In the genomic region with DNA sequence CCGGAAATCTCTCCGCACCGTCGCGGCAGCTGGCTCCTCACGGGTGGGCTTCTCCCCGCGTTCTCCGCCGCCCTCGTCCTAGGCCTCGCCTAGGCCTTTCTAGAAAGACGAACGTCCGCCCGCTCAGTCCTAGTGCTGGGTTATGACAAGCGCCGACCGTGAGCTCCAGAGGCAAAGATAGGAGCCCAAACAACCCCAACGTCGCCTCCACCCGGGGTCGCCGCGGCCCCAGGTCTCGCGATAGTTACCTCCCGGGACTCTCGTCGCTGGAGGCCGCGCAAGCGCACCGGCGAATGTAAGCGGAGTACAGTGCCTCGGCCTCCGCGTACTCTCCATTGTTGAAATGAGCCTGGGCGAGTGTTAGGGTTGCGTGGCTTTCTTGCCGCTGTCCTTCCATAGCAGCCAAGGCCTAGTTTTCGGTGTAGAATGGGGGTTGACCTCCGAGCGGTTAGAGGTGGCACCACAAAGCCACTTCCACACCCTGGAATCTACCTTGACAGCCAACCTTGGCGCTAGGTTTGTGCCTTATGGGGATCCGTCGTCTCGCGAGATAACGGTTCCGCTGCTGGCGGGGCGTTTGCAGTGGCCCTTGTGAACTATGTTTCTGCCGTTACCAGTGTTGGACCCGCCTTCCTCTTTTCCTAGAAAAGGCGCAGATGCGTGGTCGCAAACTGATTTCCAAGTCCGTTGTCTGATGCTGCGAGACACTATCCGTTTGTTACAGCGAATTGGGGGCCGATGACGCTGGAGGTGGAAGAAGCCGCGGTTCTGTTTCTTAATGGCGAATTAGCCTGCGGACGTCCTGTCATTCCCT, we compare ENCODE assay signal across 8 cellular contexts. TPM values are rescaled to one million over a fixed set of nuclear protein-coding genes. Genes with fewer than 3 reads are reported as not detected.
DNase-seq lines count a peak whose midpoint lies in the region; ATAC-seq and TF ChIP-seq lines count a peak whose summit lies in the region.

A gene (minus strand): TSS at position 526 of the 814 bp plus-strand sequence. CDS start 129 bp downstream, at position 397.

- H3K27ac Mint-ChIP-seq in CD4-positive, CD25-positive, alpha-beta regulatory T cell, result peak within 1 kb of the TSS; percentile 92 to 98 (median 98)

- peaks cover 7% of the 10 kb centered on the region for H3K36me3 Mint-ChIP-seq in CD4-positive, CD25-positive, alpha-beta regulatory T cell

- H3K4me1 ChIP-seq in CD4-positive, CD25-positive, alpha-beta regulatory T cell (ENCODE audit: control insufficient read depth, insufficient read depth, low read length, poor library complexity, severe bottlenecking), result peaks cover 46% of the 10 kb centered on the region
- peaks cover 10 to 37% (median 30%) of the 10 kb centered on the region in 4 donors for H3K4me1 ChIP-seq in liver (ENCODE audit: control insufficient read depth in 4 of 4, insufficient read depth in 4 of 4, low read length in 3 of 4)

- peaks cover 0 to 3% of the 10 kb centered on the region in 2 experiments for H3K9me3 ChIP-seq in CD4-positive, CD25-positive, alpha-beta regulatory T cell (ENCODE audit: control insufficient read depth in 2 of 2, low read length in 2 of 2)
- H3K9me3 ChIP-seq in liver (ENCODE audit: control insufficient read depth in 4 of 4, low read length in 3 of 4), result no peaks in the 10 kb centered on the region

- DNase-seq in CD4-positive, CD25-positive, alpha-beta regulatory T cell, result peak; percentile 88 to 98 (median 97)
- peak; percentile 88 for DNase-seq in NCI-H774 (lab: John Stamatoyannopoulos, UW)
- DNase-seq in activated CD4-positive, alpha-beta T cell treated with anti-CD3 and anti-CD28 coated beads, Interleukin-2, amount 50 U/mL, for 4 hours, result peak; percentile 91 to 92
- DNase-seq in dermis blood vessel endothelial cell, result peak; percentile 97
- DNase-seq in stimulated activated CD4-positive, alpha-beta T cell treated with anti-CD3 and anti-CD28 coated beads, Interleukin-4, amount 100 ng/mL, for 1 hour, result peak; percentile 93

- ATAC-seq in CD4-positive, CD25-positive, alpha-beta regulatory T cell (ENCODE audit: low read depth in 2 of 2), result peak; percentile 86
- ATAC-seq in GM19438 (IDR thresholded peaks at IDR 0.05; ENCODE audit: low read depth, unreplicated experiment) (peak; percentile 78), HG03571 (IDR thresholded peaks at IDR 0.05; ENCODE audit: unreplicated experiment) (peak; percentile 91)

- peaks cover 15% of the 10 kb centered on the region for H3K27me3 Mint-ChIP-seq in CD4-positive, CD25-positive, alpha-beta regulatory T cell

- H3K9ac ChIP-seq in liver (ENCODE audit: low read depth in 1 of 2, low read length in 2 of 2), result peak within 1 kb of the TSS; percentile 97

- peak within 1 kb of the TSS; percentile 97 for H3K27ac ChIP-seq in CD4-positive, CD25-positive, alpha-beta regulatory T cell (ENCODE audit: insufficient read depth, low read length, poor library complexity, severe bottlenecking)
- H3K27ac ChIP-seq in liver (ENCODE audit: low read depth in 1 of 2, low read length in 2 of 2), result peak within 1 kb of the TSS; percentile 75 to 99

- peaks cover 2% of the 10 kb centered on the region for H3K27me3 ChIP-seq in CD4-positive, CD25-positive, alpha-beta regulatory T cell (ENCODE audit: control insufficient read depth, insufficient read depth, low read length)
- no peaks in the 10 kb centered on the region for H3K27me3 ChIP-seq in liver (ENCODE audit: control insufficient read depth in 4 of 4, insufficient read depth in 4 of 4, low read length in 3 of 4)

- peaks cover 0 to 3% (median 0%) of the 10 kb centered on the region in 7 donors for H3K9me3 Mint-ChIP-seq in CD4-positive, CD25-positive, alpha-beta regulatory T cell

- H3K4me3 Mint-ChIP-seq in CD4-positive, CD25-positive, alpha-beta regulatory T cell, result peak within 1 kb of the TSS; percentile 93 to 99 (median 97)

- peaks cover 6 to 38% (median 28%) of the 10 kb centered on the region in 4 donors for H3K4me1 Mint-ChIP-seq in CD4-positive, CD25-positive, alpha-beta regulatory T cell

- peaks cover 8% of the 10 kb centered on the region for H3K36me3 ChIP-seq in CD4-positive, CD25-positive, alpha-beta regulatory T cell (ENCODE audit: control insufficient read depth, insufficient read depth, low read length)
- H3K36me3 ChIP-seq in liver (ENCODE audit: control insufficient read depth in 4 of 4, insufficient read depth in 3 of 4, low read depth in 1 of 4, low read length in 3 of 4), result no peaks in the 10 kb centered on the region

- TF ChIP-seq RAD21 in liver (IDR thresholded peaks at IDR 0.05), result no peak

- H3K4me3 ChIP-seq in CD4-positive, CD25-positive, alpha-beta regulatory T cell (ENCODE audit: low read depth, low read length), result peak within 1 kb of the TSS; percentile 100
- peak within 1 kb of the TSS; percentile 79 to 99 (median 83) for H3K4me3 ChIP-seq in liver (ENCODE audit: low read depth in 1 of 3, low read length in 3 of 3)

- no peak for TF ChIP-seq CTCF in liver (IDR thresholded peaks at IDR 0.05; ENCODE audit: low read depth, low read length, missing input control)

- WGBS in liver, result under 1% methylated on average over 70 of the region's 70 CpGs

TF ChIP-seq in liver, 16 proteins besides CTCF, POLR2A, EP300 and RAD21:
- TF ChIP-seq, protein P1, sequence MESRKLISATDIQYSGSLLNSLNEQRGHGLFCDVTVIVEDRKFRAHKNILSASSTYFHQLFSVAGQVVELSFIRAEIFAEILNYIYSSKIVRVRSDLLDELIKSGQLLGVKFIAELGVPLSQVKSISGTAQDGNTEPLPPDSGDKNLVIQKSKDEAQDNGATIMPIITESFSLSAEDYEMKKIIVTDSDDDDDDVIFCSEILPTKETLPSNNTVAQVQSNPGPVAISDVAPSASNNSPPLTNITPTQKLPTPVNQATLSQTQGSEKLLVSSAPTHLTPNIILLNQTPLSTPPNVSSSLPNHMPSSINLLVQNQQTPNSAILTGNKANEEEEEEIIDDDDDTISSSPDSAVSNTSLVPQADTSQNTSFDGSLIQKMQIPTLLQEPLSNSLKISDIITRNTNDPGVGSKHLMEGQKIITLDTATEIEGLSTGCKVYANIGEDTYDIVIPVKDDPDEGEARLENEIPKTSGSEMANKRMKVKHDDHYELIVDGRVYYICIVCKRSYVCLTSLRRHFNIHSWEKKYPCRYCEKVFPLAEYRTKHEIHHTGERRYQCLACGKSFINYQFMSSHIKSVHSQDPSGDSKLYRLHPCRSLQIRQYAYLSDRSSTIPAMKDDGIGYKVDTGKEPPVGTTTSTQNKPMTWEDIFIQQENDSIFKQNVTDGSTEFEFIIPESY (IDR thresholded peaks at IDR 0.05), result peak; percentile 100
- TF ChIP-seq TAF1 (conservative IDR thresholded peaks at IDR 0.05), result peak; percentile 79
- TF ChIP-seq, protein P2, sequence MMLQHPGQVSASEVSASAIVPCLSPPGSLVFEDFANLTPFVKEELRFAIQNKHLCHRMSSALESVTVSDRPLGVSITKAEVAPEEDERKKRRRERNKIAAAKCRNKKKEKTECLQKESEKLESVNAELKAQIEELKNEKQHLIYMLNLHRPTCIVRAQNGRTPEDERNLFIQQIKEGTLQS (IDR thresholded peaks at IDR 0.05), result peak; percentile 20
- TF ChIP-seq, protein P3, sequence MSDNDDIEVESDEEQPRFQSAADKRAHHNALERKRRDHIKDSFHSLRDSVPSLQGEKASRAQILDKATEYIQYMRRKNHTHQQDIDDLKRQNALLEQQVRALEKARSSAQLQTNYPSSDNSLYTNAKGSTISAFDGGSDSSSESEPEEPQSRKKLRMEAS (IDR thresholded peaks at IDR 0.05), result peak; percentile 70
- no peak for TF ChIP-seq EGR1 (IDR thresholded peaks at IDR 0.05; ENCODE audit: low read depth in 2 of 2)
- no peak for TF ChIP-seq FOXA1 (IDR thresholded peaks at IDR 0.05)
- no peak for TF ChIP-seq HNF4G (IDR thresholded peaks at IDR 0.05)
- peak; percentile 64 for TF ChIP-seq FOXA2 (IDR thresholded peaks at IDR 0.05)
- peak in 1 of 2 donors; percentile 70 for TF ChIP-seq GABPA (IDR thresholded peaks at IDR 0.05 in 1 of 2, conservative IDR thresholded peaks at IDR 0.05 in 1 of 2)
- TF ChIP-seq, protein P4, sequence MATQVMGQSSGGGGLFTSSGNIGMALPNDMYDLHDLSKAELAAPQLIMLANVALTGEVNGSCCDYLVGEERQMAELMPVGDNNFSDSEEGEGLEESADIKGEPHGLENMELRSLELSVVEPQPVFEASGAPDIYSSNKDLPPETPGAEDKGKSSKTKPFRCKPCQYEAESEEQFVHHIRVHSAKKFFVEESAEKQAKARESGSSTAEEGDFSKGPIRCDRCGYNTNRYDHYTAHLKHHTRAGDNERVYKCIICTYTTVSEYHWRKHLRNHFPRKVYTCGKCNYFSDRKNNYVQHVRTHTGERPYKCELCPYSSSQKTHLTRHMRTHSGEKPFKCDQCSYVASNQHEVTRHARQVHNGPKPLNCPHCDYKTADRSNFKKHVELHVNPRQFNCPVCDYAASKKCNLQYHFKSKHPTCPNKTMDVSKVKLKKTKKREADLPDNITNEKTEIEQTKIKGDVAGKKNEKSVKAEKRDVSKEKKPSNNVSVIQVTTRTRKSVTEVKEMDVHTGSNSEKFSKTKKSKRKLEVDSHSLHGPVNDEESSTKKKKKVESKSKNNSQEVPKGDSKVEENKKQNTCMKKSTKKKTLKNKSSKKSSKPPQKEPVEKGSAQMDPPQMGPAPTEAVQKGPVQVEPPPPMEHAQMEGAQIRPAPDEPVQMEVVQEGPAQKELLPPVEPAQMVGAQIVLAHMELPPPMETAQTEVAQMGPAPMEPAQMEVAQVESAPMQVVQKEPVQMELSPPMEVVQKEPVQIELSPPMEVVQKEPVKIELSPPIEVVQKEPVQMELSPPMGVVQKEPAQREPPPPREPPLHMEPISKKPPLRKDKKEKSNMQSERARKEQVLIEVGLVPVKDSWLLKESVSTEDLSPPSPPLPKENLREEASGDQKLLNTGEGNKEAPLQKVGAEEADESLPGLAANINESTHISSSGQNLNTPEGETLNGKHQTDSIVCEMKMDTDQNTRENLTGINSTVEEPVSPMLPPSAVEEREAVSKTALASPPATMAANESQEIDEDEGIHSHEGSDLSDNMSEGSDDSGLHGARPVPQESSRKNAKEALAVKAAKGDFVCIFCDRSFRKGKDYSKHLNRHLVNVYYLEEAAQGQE (IDR thresholded peaks at IDR 0.05), result peak; percentile 72
- peak in 1 of 2 donors; percentile 49 for TF ChIP-seq HNF4A (conservative IDR thresholded peaks at IDR 0.05)
- peak; percentile 39 to 71 for TF ChIP-seq RXRA (IDR thresholded peaks at IDR 0.05)
- peak; percentile 96 for TF ChIP-seq YY1 (IDR thresholded peaks at IDR 0.05)
- TF ChIP-seq NR2F2 (IDR thresholded peaks at IDR 0.05), result peak; percentile 73
- TF ChIP-seq SP1 (IDR thresholded peaks at IDR 0.05), result peak; percentile 67
- TF ChIP-seq JUND (IDR thresholded peaks at IDR 0.05), result peak in 1 of 2 donors; percentile 33
TF ChIP-seq in liver: peak in this region for 13.

RNA-seq across cellular contexts. Expression of the gene that starts here (rescaled TPM):
- total RNA-seq in CD4-positive, CD25-positive, alpha-beta regulatory T cell, result 40.6 TPM
- polyA plus RNA-seq in CD4-positive, CD25-positive, alpha-beta regulatory T cell, result 10 to 100 TPM; 24.7 to 39.1 (median 29.2) TPM
- 8.1 and 9.4 TPM in 2 replicates for total RNA-seq in dermis blood vessel endothelial cell
- 10 to 100 TPM in 1 of 2 donors, 1 to 10 TPM in 1; 9.7 to 12.0 TPM for total RNA-seq in liver
- 10 to 100 TPM in 1 of 2 donors, 1 to 10 TPM in 1; 4.1 to 11.4 TPM for polyA plus RNA-seq in liver

Comparison
In these comparisons a context has a peak if more than half of its experiments do, and no peak if none do; other contexts are left out.
1. Peak in every context shown above with its lines: DNase-seq, ATAC-seq, H3K4me3 ChIP-seq and H3K27ac ChIP-seq.